ENCODE assay signal across 23 cellular contexts in the genomic region with DNA sequence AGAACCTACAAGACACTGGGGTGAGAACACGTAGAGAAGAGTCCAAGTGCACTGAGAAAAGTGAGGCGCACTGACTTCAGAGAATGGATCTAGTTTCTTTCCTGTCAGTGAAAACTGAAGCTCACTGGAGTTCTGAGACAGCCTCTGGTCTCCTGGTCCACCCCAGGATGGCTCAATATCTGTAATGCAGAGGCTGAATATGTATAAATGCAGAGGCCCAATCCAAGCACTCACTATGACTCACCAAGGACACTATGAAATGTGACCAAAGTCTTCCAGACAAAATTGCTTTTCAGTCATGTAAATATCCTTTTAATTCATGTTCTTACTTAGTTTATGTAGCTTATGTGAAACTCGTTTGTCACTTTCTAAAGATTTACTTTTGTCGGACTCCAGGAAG. TPM values are rescaled to one million over a fixed set of nuclear protein-coding genes. Genes with fewer than 3 reads are reported as not detected.
"Had no signal": no experiment of that assay in that cellular context is flagged by ENCODE, and none has a peak within 500 bp of the region (broad histone marks: within the 10 kb centered on the region; RNA-seq: fewer than 3 reads in every experiment).

No MANE protein-coding gene starts in this region.

- H3K27ac Mint-ChIP-seq: activated CD8-positive, alpha-beta T cell treated with anti-CD3 and anti-CD28 coated beads, Interleukin-2, amount 10 ng/mL, durations not matched to agents 7 days and 5 days; activated naive CD4-positive, alpha-beta T cell treated with anti-CD3 and anti-CD28 coated beads, Interleukin-2, amount 50 U/mL, for 24 hours; activated T-helper 1 cell treated with anti-CD3 and anti-CD28 coated beads, Interleukin-12 subunit alpha, Interleukin-12 subunit beta, Interleukin-2, Interleukin-4 antibody, amounts not matched to agents 30 ng/mL and 10 ng/mL and 1 ng/mL, durations not matched to agents 14 hours and 24 hours and 36 hours; naive thymus-derived CD4-positive, alpha-beta T cell; neural progenitor cell had no signal

- H3K4me3 ChIP-seq: heart left ventricle, lower lobe of right lung, neural progenitor cell, tibial artery had no signal

- ATAC-seq: activated CD8-positive, alpha-beta T cell treated with anti-CD3 and anti-CD28 coated beads, Interleukin-2, amount 10 ng/mL, durations not matched to agents 7 days and 5 days; esophagus mucosa; heart left ventricle; left cardiac atrium; lower lobe of right lung; naive thymus-derived CD4-positive, alpha-beta T cell; sciatic nerve; stimulated activated naive CD8-positive, alpha-beta T cell treated with anti-CD3 and anti-CD28 coated beads, Interleukin-15, Interleukin-2, amounts not matched to agents 100 U/mL and 50 U/mL, for 24 hours had no signal

- H3K4me3 Mint-ChIP-seq: activated CD8-positive, alpha-beta T cell treated with anti-CD3 and anti-CD28 coated beads, Interleukin-2, amount 10 ng/mL, durations not matched to agents 7 days and 5 days; activated naive CD4-positive, alpha-beta T cell treated with anti-CD3 and anti-CD28 coated beads, Interleukin-2, amount 50 U/mL, for 24 hours; activated T-helper 1 cell treated with anti-CD3 and anti-CD28 coated beads, Interleukin-12 subunit alpha, Interleukin-12 subunit beta, Interleukin-2, Interleukin-4 antibody, amounts not matched to agents 30 ng/mL and 10 ng/mL and 1 ng/mL, durations not matched to agents 14 hours and 24 hours and 36 hours; brain; naive thymus-derived CD4-positive, alpha-beta T cell; neural progenitor cell had no signal

- H3K27me3 ChIP-seq: heart left ventricle, neural progenitor cell, tibial artery had no signal

- H3K4me1 Mint-ChIP-seq: activated naive CD4-positive, alpha-beta T cell treated with anti-CD3 and anti-CD28 coated beads, Interleukin-2, amount 50 U/mL, for 24 hours; naive thymus-derived CD4-positive, alpha-beta T cell had no signal

- H3K9me3 Mint-ChIP-seq: activated naive CD4-positive, alpha-beta T cell treated with anti-CD3 and anti-CD28 coated beads, Interleukin-2, amount 50 U/mL, for 24 hours; activated T-helper 1 cell treated with anti-CD3 and anti-CD28 coated beads, Interleukin-12 subunit alpha, Interleukin-12 subunit beta, Interleukin-2, Interleukin-4 antibody, amounts not matched to agents 30 ng/mL and 10 ng/mL and 1 ng/mL, durations not matched to agents 14 hours and 24 hours and 36 hours; brain; neural progenitor cell had no signal

- H3K4me1 ChIP-seq: neural progenitor cell had no signal

- H3K27me3 Mint-ChIP-seq: brain had no signal

- H3K36me3 Mint-ChIP-seq: activated naive CD4-positive, alpha-beta T cell treated with anti-CD3 and anti-CD28 coated beads, Interleukin-2, amount 50 U/mL, for 24 hours; naive thymus-derived CD4-positive, alpha-beta T cell; neural progenitor cell had no signal

- H3K36me3 ChIP-seq: heart left ventricle, lower lobe of right lung, neural progenitor cell, tibial artery had no signal

- H3K9me3 ChIP-seq: heart left ventricle, lower lobe of right lung, tibial artery had no signal

- H3K27ac ChIP-seq: lower lobe of right lung, neural progenitor cell had no signal

- DNase-seq: activated CD4-positive, alpha-beta T cell treated with anti-CD3 and anti-CD28 coated beads for 1 hour; activated CD4-positive, alpha-beta T cell treated with anti-CD3 and anti-CD28 coated beads, Interleukin-2, amount 50 U/mL, for 1 hour; activated CD8-positive, alpha-beta T cell treated with anti-CD3 and anti-CD28 coated beads, Interleukin-2, amount 10 ng/mL, durations not matched to agents 7 days and 5 days; activated gamma-delta T cell treated with Interleukin-2 at 50 U/mL for 16 hours; aorta; caudate nucleus; effector memory CD4-positive, alpha-beta T cell; heart left ventricle; islet precursor cell; left cardiac atrium; lower lobe of right lung; naive thymus-derived CD4-positive, alpha-beta T cell; posterior cingulate gyrus; stimulated activated CD4-positive, alpha-beta T cell treated with anti-CD3 and anti-CD28 coated beads, Interleukin-4, amount 100 ng/mL, for 24 hours; stimulated activated naive CD8-positive, alpha-beta T cell treated with anti-CD3 and anti-CD28 coated beads, Interleukin-15, Interleukin-2, amounts not matched to agents 100 U/mL and 50 U/mL, for 24 hours; T-helper 1 cell; tibial artery had no signal

RNA-seq across cellular contexts. Expression of a gene that starts 53.8 kb away (rescaled TPM):
- total RNA-seq: activated CD8-positive, alpha-beta T cell treated with anti-CD3 and anti-CD28 coated beads, Interleukin-2, amount 10 ng/mL, durations not matched to agents 7 days and 5 days; activated T-helper 1 cell treated with anti-CD3 and anti-CD28 coated beads, Interleukin-12 subunit alpha, Interleukin-12 subunit beta, Interleukin-2, Interleukin-4 antibody, amounts not matched to agents 30 ng/mL and 10 ng/mL and 1 ng/mL, durations not matched to agents 14 hours and 24 hours and 36 hours had no signal
